Comparison of ENCODE assay signal across 1 cellular context in the genomic region with DNA sequence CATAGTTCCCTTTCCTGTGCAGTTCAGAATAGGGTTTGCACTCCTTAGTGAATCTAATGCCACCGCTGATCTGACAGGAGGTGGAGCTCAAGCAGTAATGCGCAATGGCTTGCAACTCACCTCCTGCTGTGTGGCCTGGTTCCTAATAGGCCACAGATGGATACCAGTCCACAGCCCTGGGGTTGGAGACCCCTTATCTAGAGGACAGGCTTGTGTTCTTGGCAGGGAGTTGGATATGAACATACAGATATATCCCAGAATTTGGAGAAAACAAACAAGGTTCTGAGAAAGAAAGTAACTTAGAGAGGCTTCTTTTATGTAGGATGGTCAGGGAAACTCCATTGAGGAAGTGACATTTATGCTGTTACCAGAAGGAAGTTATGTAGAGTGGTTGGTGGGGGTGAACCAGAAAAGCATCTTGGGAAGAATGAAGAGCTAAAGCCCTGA.
TF ChIP-seq lines count a peak whose summit lies in the region.

No MANE protein-coding gene starts in this region.

TF ChIP-seq in K562, 482 proteins besides CTCF, POLR2A, EP300 and RAD21 (continued from another document and continues in another):
- TF ChIP-seq, protein P1, sequence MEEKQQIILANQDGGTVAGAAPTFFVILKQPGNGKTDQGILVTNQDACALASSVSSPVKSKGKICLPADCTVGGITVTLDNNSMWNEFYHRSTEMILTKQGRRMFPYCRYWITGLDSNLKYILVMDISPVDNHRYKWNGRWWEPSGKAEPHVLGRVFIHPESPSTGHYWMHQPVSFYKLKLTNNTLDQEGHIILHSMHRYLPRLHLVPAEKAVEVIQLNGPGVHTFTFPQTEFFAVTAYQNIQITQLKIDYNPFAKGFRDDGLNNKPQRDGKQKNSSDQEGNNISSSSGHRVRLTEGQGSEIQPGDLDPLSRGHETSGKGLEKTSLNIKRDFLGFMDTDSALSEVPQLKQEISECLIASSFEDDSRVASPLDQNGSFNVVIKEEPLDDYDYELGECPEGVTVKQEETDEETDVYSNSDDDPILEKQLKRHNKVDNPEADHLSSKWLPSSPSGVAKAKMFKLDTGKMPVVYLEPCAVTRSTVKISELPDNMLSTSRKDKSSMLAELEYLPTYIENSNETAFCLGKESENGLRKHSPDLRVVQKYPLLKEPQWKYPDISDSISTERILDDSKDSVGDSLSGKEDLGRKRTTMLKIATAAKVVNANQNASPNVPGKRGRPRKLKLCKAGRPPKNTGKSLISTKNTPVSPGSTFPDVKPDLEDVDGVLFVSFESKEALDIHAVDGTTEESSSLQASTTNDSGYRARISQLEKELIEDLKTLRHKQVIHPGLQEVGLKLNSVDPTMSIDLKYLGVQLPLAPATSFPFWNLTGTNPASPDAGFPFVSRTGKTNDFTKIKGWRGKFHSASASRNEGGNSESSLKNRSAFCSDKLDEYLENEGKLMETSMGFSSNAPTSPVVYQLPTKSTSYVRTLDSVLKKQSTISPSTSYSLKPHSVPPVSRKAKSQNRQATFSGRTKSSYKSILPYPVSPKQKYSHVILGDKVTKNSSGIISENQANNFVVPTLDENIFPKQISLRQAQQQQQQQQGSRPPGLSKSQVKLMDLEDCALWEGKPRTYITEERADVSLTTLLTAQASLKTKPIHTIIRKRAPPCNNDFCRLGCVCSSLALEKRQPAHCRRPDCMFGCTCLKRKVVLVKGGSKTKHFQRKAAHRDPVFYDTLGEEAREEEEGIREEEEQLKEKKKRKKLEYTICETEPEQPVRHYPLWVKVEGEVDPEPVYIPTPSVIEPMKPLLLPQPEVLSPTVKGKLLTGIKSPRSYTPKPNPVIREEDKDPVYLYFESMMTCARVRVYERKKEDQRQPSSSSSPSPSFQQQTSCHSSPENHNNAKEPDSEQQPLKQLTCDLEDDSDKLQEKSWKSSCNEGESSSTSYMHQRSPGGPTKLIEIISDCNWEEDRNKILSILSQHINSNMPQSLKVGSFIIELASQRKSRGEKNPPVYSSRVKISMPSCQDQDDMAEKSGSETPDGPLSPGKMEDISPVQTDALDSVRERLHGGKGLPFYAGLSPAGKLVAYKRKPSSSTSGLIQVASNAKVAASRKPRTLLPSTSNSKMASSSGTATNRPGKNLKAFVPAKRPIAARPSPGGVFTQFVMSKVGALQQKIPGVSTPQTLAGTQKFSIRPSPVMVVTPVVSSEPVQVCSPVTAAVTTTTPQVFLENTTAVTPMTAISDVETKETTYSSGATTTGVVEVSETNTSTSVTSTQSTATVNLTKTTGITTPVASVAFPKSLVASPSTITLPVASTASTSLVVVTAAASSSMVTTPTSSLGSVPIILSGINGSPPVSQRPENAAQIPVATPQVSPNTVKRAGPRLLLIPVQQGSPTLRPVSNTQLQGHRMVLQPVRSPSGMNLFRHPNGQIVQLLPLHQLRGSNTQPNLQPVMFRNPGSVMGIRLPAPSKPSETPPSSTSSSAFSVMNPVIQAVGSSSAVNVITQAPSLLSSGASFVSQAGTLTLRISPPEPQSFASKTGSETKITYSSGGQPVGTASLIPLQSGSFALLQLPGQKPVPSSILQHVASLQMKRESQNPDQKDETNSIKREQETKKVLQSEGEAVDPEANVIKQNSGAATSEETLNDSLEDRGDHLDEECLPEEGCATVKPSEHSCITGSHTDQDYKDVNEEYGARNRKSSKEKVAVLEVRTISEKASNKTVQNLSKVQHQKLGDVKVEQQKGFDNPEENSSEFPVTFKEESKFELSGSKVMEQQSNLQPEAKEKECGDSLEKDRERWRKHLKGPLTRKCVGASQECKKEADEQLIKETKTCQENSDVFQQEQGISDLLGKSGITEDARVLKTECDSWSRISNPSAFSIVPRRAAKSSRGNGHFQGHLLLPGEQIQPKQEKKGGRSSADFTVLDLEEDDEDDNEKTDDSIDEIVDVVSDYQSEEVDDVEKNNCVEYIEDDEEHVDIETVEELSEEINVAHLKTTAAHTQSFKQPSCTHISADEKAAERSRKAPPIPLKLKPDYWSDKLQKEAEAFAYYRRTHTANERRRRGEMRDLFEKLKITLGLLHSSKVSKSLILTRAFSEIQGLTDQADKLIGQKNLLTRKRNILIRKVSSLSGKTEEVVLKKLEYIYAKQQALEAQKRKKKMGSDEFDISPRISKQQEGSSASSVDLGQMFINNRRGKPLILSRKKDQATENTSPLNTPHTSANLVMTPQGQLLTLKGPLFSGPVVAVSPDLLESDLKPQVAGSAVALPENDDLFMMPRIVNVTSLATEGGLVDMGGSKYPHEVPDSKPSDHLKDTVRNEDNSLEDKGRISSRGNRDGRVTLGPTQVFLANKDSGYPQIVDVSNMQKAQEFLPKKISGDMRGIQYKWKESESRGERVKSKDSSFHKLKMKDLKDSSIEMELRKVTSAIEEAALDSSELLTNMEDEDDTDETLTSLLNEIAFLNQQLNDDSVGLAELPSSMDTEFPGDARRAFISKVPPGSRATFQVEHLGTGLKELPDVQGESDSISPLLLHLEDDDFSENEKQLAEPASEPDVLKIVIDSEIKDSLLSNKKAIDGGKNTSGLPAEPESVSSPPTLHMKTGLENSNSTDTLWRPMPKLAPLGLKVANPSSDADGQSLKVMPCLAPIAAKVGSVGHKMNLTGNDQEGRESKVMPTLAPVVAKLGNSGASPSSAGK (IDR thresholded peaks at IDR 0.05): no peak
- peak; percentile 41; the same call in 1 of the 2 replicates for TF ChIP-seq EP400 (IDR thresholded peaks at IDR 0.05)
- 0 out of 2 replicates have a peak, but pooled peaks have one; percentile 10 for TF ChIP-seq KLF6 (CRISPR knock-in tag; IDR thresholded peaks at IDR 0.05; ENCODE audit: borderline replicate concordance)
- no peak for TF ChIP-seq ZNF133 (CRISPR knock-in tag; IDR thresholded peaks at IDR 0.05)
- TF ChIP-seq TAL1 (IDR thresholded peaks at IDR 0.05): peak; percentile 86
- peak; percentile 56; the same call in 1 of the 2 replicates for TF ChIP-seq JUND (IDR thresholded peaks at IDR 0.05; ENCODE audit: borderline replicate concordance, low read depth, low read length)
- TF ChIP-seq JUND (tag; IDR thresholded peaks at IDR 0.05; ENCODE audit: borderline replicate concordance, low read depth, low read length): peak; percentile 35; the same call in 1 of the 3 replicates
- peak; percentile 72 for TF ChIP-seq SMAD4 (CRISPR knock-in tag; conservative IDR thresholded peaks at IDR 0.05)
- no peak for TF ChIP-seq ZNF445 (CRISPR knock-in tag; IDR thresholded peaks at IDR 0.05; ENCODE audit: low read depth)
- TF ChIP-seq, protein P2, sequence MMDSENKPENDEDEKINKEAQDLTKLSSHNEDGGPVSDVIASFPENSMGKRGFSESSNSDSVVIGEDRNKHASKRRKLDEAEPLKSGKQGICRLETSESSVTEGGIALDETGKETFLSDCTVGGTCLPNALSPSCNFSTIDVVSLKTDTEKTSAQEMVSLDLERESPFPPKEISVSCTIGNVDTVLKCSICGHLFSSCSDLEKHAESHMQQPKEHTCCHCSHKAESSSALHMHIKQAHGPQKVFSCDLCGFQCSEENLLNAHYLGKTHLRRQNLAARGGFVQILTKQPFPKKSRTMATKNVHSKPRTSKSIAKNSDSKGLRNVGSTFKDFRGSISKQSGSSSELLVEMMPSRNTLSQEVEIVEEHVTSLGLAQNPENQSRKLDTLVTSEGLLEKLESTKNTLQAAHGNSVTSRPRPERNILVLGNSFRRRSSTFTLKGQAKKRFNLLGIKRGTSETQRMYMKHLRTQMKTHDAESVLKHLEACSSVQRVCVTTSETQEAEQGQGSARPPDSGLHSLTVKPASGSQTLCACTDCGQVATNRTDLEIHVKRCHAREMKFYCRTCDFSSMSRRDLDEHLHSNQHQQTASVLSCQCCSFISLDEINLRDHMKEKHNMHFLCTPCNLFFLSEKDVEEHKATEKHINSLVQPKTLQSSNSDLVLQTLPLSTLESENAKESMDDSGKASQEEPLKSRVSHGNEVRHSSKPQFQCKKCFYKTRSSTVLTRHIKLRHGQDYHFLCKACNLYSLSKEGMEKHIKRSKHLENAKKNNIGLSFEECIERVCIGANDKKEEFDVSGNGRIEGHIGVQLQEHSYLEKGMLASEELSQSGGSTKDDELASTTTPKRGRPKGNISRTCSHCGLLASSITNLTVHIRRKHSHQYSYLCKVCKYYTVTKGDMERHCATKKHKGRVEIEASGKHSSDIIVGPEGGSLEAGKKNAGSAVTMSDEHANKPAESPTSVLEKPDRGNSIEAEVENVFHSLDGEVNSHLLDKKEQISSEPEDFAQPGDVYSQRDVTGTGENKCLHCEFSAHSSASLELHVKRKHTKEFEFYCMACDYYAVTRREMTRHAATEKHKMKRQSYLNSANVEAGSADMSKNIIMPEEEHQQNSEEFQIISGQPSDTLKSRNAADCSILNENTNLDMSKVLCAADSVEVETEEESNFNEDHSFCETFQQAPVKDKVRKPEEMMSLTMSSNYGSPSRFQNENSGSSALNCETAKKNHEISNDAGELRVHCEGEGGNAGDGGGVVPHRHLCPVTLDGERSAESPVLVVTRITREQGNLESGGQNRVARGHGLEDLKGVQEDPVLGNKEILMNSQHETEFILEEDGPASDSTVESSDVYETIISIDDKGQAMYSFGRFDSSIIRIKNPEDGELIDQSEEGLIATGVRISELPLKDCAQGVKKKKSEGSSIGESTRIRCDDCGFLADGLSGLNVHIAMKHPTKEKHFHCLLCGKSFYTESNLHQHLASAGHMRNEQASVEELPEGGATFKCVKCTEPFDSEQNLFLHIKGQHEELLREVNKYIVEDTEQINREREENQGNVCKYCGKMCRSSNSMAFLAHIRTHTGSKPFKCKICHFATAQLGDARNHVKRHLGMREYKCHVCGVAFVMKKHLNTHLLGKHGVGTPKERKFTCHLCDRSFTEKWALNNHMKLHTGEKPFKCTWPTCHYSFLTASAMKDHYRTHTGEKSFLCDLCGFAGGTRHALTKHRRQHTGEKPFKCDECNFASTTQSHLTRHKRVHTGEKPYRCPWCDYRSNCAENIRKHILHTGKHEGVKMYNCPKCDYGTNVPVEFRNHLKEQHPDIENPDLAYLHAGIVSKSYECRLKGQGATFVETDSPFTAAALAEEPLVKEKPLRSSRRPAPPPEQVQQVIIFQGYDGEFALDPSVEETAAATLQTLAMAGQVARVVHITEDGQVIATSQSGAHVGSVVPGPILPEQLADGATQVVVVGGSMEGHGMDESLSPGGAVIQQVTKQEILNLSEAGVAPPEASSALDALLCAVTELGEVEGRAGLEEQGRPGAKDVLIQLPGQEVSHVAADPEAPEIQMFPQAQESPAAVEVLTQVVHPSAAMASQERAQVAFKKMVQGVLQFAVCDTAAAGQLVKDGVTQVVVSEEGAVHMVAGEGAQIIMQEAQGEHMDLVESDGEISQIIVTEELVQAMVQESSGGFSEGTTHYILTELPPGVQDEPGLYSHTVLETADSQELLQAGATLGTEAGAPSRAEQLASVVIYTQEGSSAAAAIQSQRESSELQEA (IDR thresholded peaks at IDR 0.05; ENCODE audit: low read depth): no peak
- no peak for TF ChIP-seq PHF8 (IDR thresholded peaks at IDR 0.05; ENCODE audit: borderline replicate concordance, low read length)
- TF ChIP-seq, protein P3, sequence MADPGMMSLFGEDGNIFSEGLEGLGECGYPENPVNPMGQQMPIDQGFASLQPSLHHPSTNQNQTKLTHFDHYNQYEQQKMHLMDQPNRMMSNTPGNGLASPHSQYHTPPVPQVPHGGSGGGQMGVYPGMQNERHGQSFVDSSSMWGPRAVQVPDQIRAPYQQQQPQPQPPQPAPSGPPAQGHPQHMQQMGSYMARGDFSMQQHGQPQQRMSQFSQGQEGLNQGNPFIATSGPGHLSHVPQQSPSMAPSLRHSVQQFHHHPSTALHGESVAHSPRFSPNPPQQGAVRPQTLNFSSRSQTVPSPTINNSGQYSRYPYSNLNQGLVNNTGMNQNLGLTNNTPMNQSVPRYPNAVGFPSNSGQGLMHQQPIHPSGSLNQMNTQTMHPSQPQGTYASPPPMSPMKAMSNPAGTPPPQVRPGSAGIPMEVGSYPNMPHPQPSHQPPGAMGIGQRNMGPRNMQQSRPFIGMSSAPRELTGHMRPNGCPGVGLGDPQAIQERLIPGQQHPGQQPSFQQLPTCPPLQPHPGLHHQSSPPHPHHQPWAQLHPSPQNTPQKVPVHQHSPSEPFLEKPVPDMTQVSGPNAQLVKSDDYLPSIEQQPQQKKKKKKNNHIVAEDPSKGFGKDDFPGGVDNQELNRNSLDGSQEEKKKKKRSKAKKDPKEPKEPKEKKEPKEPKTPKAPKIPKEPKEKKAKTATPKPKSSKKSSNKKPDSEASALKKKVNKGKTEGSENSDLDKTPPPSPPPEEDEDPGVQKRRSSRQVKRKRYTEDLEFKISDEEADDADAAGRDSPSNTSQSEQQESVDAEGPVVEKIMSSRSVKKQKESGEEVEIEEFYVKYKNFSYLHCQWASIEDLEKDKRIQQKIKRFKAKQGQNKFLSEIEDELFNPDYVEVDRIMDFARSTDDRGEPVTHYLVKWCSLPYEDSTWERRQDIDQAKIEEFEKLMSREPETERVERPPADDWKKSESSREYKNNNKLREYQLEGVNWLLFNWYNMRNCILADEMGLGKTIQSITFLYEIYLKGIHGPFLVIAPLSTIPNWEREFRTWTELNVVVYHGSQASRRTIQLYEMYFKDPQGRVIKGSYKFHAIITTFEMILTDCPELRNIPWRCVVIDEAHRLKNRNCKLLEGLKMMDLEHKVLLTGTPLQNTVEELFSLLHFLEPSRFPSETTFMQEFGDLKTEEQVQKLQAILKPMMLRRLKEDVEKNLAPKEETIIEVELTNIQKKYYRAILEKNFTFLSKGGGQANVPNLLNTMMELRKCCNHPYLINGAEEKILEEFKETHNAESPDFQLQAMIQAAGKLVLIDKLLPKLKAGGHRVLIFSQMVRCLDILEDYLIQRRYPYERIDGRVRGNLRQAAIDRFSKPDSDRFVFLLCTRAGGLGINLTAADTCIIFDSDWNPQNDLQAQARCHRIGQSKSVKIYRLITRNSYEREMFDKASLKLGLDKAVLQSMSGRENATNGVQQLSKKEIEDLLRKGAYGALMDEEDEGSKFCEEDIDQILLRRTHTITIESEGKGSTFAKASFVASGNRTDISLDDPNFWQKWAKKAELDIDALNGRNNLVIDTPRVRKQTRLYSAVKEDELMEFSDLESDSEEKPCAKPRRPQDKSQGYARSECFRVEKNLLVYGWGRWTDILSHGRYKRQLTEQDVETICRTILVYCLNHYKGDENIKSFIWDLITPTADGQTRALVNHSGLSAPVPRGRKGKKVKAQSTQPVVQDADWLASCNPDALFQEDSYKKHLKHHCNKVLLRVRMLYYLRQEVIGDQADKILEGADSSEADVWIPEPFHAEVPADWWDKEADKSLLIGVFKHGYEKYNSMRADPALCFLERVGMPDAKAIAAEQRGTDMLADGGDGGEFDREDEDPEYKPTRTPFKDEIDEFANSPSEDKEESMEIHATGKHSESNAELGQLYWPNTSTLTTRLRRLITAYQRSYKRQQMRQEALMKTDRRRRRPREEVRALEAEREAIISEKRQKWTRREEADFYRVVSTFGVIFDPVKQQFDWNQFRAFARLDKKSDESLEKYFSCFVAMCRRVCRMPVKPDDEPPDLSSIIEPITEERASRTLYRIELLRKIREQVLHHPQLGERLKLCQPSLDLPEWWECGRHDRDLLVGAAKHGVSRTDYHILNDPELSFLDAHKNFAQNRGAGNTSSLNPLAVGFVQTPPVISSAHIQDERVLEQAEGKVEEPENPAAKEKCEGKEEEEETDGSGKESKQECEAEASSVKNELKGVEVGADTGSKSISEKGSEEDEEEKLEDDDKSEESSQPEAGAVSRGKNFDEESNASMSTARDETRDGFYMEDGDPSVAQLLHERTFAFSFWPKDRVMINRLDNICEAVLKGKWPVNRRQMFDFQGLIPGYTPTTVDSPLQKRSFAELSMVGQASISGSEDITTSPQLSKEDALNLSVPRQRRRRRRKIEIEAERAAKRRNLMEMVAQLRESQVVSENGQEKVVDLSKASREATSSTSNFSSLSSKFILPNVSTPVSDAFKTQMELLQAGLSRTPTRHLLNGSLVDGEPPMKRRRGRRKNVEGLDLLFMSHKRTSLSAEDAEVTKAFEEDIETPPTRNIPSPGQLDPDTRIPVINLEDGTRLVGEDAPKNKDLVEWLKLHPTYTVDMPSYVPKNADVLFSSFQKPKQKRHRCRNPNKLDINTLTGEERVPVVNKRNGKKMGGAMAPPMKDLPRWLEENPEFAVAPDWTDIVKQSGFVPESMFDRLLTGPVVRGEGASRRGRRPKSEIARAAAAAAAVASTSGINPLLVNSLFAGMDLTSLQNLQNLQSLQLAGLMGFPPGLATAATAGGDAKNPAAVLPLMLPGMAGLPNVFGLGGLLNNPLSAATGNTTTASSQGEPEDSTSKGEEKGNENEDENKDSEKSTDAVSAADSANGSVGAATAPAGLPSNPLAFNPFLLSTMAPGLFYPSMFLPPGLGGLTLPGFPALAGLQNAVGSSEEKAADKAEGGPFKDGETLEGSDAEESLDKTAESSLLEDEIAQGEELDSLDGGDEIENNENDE (IDR thresholded peaks at IDR 0.05; ENCODE audit: low read depth, low read length): no peak
- peak; percentile 66; the same call in 1 of the 2 replicates for TF ChIP-seq KLF16 (IDR thresholded peaks at IDR 0.05)
- TF ChIP-seq FUS (optimal IDR thresholded peaks at IDR 0.05; ENCODE audit: low read depth, low read length): no peak
